15 cellular contexts compared by ENCODE assay signal in the genomic region with DNA sequence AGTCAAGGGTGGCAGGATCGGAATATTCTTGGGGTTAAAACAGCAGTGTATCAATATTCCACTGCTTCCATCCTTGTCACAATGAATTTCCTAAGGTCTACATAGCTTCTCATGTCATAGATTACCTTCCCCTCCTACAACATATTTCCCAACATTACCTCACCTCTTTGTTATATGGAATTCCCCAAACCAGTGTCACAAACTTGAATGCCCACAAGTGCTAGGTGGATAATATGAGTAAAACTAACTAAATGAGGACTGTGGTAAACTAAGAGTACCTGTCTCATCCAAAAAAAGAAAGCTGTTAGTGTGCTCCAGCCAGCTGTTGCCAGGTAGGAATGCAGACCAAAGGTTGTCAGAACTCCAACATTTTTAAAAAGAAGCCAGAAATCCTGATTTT.
"Had no signal": no experiment of that assay in that cellular context is flagged by ENCODE, and none has a peak within 500 bp of the region (broad histone marks: within the 10 kb centered on the region; RNA-seq: fewer than 3 reads in every experiment).

No MANE protein-coding gene starts in this region.

- H3K4me3 Mint-ChIP-seq: activated B cell treated with CpG ODN at 0.5 μM for 24 hours; activated CD4-positive, alpha-beta T cell treated with anti-CD3 and anti-CD28 coated beads, Interleukin-2, amount 10 ng/mL, durations not matched to agents 7 days and 5 days; activated naive CD4-positive, alpha-beta T cell treated with anti-CD3 and anti-CD28 coated beads, Interleukin-2, amount 50 U/mL, for 24 hours; effector memory CD8-positive, alpha-beta T cell; naive thymus-derived CD8-positive, alpha-beta T cell had no signal

- DNase-seq: activated B cell treated with CpG ODN at 0.5 μM for 24 hours; activated CD4-positive, alpha-beta T cell treated with anti-CD3 and anti-CD28 coated beads, Interleukin-2, amount 10 ng/mL, durations not matched to agents 7 days and 5 days; activated effector memory CD4-positive, alpha-beta T cell treated with Interleukin-2 at 50 U/mL for 16 hours; dermis blood vessel endothelial cell; effector memory CD8-positive, alpha-beta T cell; islet precursor cell; left ventricle myocardium inferior; mesenchymal stem cell; naive thymus-derived CD8-positive, alpha-beta T cell; pancreas; sigmoid colon; stimulated activated CD4-positive, alpha-beta T cell treated with anti-CD3 and anti-CD28 coated beads, Interleukin-2, amount 100 ng/mL, for 24 hours; thyroid gland; uterus had no signal

- H3K4me1 Mint-ChIP-seq: activated B cell treated with CpG ODN at 0.5 μM for 24 hours had no signal

- H3K9me3 Mint-ChIP-seq: activated B cell treated with CpG ODN at 0.5 μM for 24 hours; activated CD4-positive, alpha-beta T cell treated with anti-CD3 and anti-CD28 coated beads, Interleukin-2, amount 10 ng/mL, durations not matched to agents 7 days and 5 days; activated naive CD4-positive, alpha-beta T cell treated with anti-CD3 and anti-CD28 coated beads, Interleukin-2, amount 50 U/mL, for 24 hours; effector memory CD8-positive, alpha-beta T cell; naive thymus-derived CD8-positive, alpha-beta T cell had no signal

- H3K4me3 ChIP-seq: left ventricle myocardium inferior, pancreas, sigmoid colon, thyroid gland, uterus had no signal

- H3K27me3 Mint-ChIP-seq: activated B cell treated with CpG ODN at 0.5 μM for 24 hours; activated naive CD4-positive, alpha-beta T cell treated with anti-CD3 and anti-CD28 coated beads, Interleukin-2, amount 50 U/mL, for 24 hours; effector memory CD8-positive, alpha-beta T cell; naive thymus-derived CD8-positive, alpha-beta T cell had no signal

- H3K36me3 Mint-ChIP-seq: activated naive CD4-positive, alpha-beta T cell treated with anti-CD3 and anti-CD28 coated beads, Interleukin-2, amount 50 U/mL, for 24 hours; naive thymus-derived CD8-positive, alpha-beta T cell had no signal

- H3K27ac Mint-ChIP-seq: activated B cell treated with CpG ODN at 0.5 μM for 24 hours; activated CD4-positive, alpha-beta T cell treated with anti-CD3 and anti-CD28 coated beads, Interleukin-2, amount 10 ng/mL, durations not matched to agents 7 days and 5 days; activated naive CD4-positive, alpha-beta T cell treated with anti-CD3 and anti-CD28 coated beads, Interleukin-2, amount 50 U/mL, for 24 hours; effector memory CD8-positive, alpha-beta T cell; naive thymus-derived CD8-positive, alpha-beta T cell had no signal

- H3K36me3 ChIP-seq: left ventricle myocardium inferior, pancreas, sigmoid colon, thyroid gland, uterus had no signal

- FAIRE-seq: pancreas had no signal

- H3K27ac ChIP-seq: left ventricle myocardium inferior, pancreas, sigmoid colon, thyroid gland, uterus had no signal

- H3K27me3 ChIP-seq: pancreas, sigmoid colon, thyroid gland, uterus had no signal

- ATAC-seq: effector memory CD8-positive, alpha-beta T cell; naive thymus-derived CD8-positive, alpha-beta T cell had no signal
